In genomic region chr2:187001248-187001647, GRCh38 we compare ENCODE assay signal across 5 cellular contexts.
"Had no signal": no experiment of that assay in that cellular context is flagged by ENCODE, and none has a peak within 500 bp of the region (broad histone marks: within the 10 kb centered on the region; RNA-seq: fewer than 3 reads in every experiment).

No MANE protein-coding gene starts in this region.

- H3K4me2 ChIP-seq: GM23338 had no signal

- H3K9me3 Mint-ChIP-seq: H9 had no signal

- H3K4me3 Mint-ChIP-seq: GM23338, H9 had no signal

- ATAC-seq: GM23338, K562 had no signal

- DNase-seq: H9, HCEC 1CT, IMR-90 had no signal

- H3K4me1 Mint-ChIP-seq: GM23338, H9 had no signal

- H2AFZ ChIP-seq: GM23338 had no signal

- H3K4me3 ChIP-seq: GM23338, K562 had no signal

- H3K27ac Mint-ChIP-seq: GM23338, H9 had no signal
